1 cellular context compared by ENCODE assay signal in genomic region chr1:153677718-153678518, GRCh38.
TF ChIP-seq lines count a peak whose summit lies in the region.

No MANE protein-coding gene starts in this region.

TF ChIP-seq in H1, 55 proteins besides CTCF, POLR2A, EP300 and RAD21:
- TF ChIP-seq MAX (IDR thresholded peaks at IDR 0.05): peak; percentile 37; the same call in 1 of the 2 replicates
- TF ChIP-seq HDAC2 (IDR thresholded peaks at IDR 0.05; ENCODE audit: borderline replicate concordance in 1 of 2, low read depth in 2 of 2, low read length in 2 of 2): peak; percentile 64 to 76; a peak in 2 of 4 replicates
- peak; percentile 88 to 94; a peak in 3 of 4 replicates for TF ChIP-seq SIN3A (conservative IDR thresholded peaks at IDR 0.05 in 1 of 2, IDR thresholded peaks at IDR 0.05 in 1 of 2; ENCODE audit: low read depth in 1 of 2, low read length in 2 of 2)
- peak; percentile 79 for TF ChIP-seq BACH1 (IDR thresholded peaks at IDR 0.05; ENCODE audit: low read length)
- TF ChIP-seq BRCA1 (IDR thresholded peaks at IDR 0.05; ENCODE audit: low read depth, low read length): no peak
- TF ChIP-seq ZNF274 (IDR thresholded peaks at IDR 0.05; ENCODE audit: borderline replicate concordance, extremely low read depth, low read length): no peak
- no peak for TF ChIP-seq USF2 (IDR thresholded peaks at IDR 0.05; ENCODE audit: low read length)
- TF ChIP-seq SP4 (IDR thresholded peaks at IDR 0.05; ENCODE audit: low read length): no peak
- TF ChIP-seq NANOG (IDR thresholded peaks at IDR 0.05; ENCODE audit: insufficient read depth, low read depth, low read length, poor library complexity, severe bottlenecking): no peak
- peak; percentile 68 for TF ChIP-seq CREB1 (IDR thresholded peaks at IDR 0.05)
- TF ChIP-seq KDM1A (IDR thresholded peaks at IDR 0.05; ENCODE audit: borderline replicate concordance, low read length): 0 out of 2 replicates have a peak, but pooled peaks have one; percentile 8
- no peak for TF ChIP-seq YY1 (IDR thresholded peaks at IDR 0.05; ENCODE audit: low read depth, low read length)
